Comparison of ENCODE assay signal across 10 cellular contexts in the genomic region with DNA sequence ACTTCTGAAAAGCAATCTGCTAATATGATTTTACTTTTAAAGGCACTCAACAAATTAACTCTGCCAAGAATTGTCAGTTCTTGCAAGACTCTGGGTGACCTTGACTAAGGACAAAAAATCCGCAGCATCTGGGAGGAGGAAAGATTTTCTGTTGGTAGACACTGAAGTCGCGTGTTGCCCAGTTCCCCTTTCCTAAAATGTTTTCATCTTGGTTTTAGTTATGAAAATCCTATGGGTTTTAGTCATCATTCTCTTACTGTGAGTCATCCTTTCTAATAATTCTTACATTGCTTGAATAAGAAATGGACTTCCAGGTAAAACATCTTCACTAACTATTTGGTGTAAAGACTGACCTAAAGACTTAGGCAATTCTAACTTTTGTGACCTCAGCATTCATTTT. TPM values are rescaled to one million over a fixed set of nuclear protein-coding genes. Genes with fewer than 3 reads are reported as not detected.
DNase-seq lines count a peak whose midpoint lies in the region; ATAC-seq, FAIRE-seq and TF ChIP-seq lines count a peak whose summit lies in the region.
"Had no signal": no experiment of that assay in that cellular context is flagged by ENCODE, and none has a peak within 500 bp of the region (broad histone marks: within the 10 kb centered on the region; RNA-seq: fewer than 3 reads in every experiment).

No MANE protein-coding gene starts in this region.

- no peak for TF ChIP-seq POLR2A in GM12891 (IDR thresholded peaks at IDR 0.05; ENCODE audit: low read depth, low read length)

- DNase-seq in GM12891 (ENCODE audit: insufficient read length, low spot score) (peak; percentile 25), RPMI7951 (ENCODE audit: low read depth) (peak; percentile 24), hepatic stellate cell (ENCODE audit: low spot score) (peak; percentile 58), NCI-H1436 treated with DMSO at 0.1 percent for 48 hours (lab: John Stamatoyannopoulos, UW) (no peak), DMS 273 treated with DMSO at 0.1 percent for 48 hours (lab: John Stamatoyannopoulos, UW) (no peak)
- DNase-seq: activated CD4-positive, alpha-beta T cell treated with anti-CD3 and anti-CD28 coated beads, Interleukin-2, amount 10 ng/mL, durations not matched to agents 7 days and 5 days; NCI-H510A had no signal

- FAIRE-seq in GM12891 (lab: Jason Lieb, UNC): no peak

- ATAC-seq in HG02885 (IDR thresholded peaks at IDR 0.05; ENCODE audit: poor library complexity, unreplicated experiment) (peak; percentile 61), GM21423 (IDR thresholded peaks at IDR 0.05; ENCODE audit: unreplicated experiment) (no peak)
- no peak for ATAC-seq in activated CD4-positive, CD25-positive, alpha-beta regulatory T cell treated with anti-CD3 and anti-CD28 coated beads, Interleukin-2, amount 50 U/mL, for 24 hours

TF ChIP-seq in GM12891, 5 proteins besides CTCF, POLR2A, EP300 and RAD21:
- peak; percentile 97 for TF ChIP-seq SPI1 (IDR thresholded peaks at IDR 0.05; ENCODE audit: low read depth, low read length)
- TF ChIP-seq TAF1 (IDR thresholded peaks at IDR 0.05; ENCODE audit: low read depth, low read length): no peak
TF ChIP-seq in GM12891: peak in this region for 1.

RNA-seq across cellular contexts. Expression of a gene that starts 9.1 kb away (rescaled TPM):
- not detected for polyA plus RNA-seq in GM12891 (2012; ENCODE audit: low read depth, missing spikeins)
- not detected in 2 replicates for total RNA-seq in RPMI7951 (2014; rRNA removed; shearing (Covaris generic))
- total RNA-seq: activated CD4-positive, alpha-beta T cell treated with anti-CD3 and anti-CD28 coated beads, Interleukin-2, amount 10 ng/mL, durations not matched to agents 7 days and 5 days had no signal

RNA-seq across cellular contexts. Expression of a gene that starts 50.2 kb away (rescaled TPM):
- polyA plus RNA-seq in GM12891 (2012; ENCODE audit: low read depth, missing spikeins): 0.21 TPM
- 2.7 and 2.9 TPM in 2 replicates for total RNA-seq in RPMI7951 (2014; rRNA removed; shearing (Covaris generic))

Comparison
In these comparisons a context has a peak if more than half of its experiments do, and no peak if none do; other contexts are left out.
1. DNase-seq: peak in GM12891 (single experiment), RPMI7951 (single experiment) and hepatic stellate cell (single experiment); none in NCI-H1436 treated with DMSO at 0.1 percent for 48 hours (single experiment) and DMS 273 treated with DMSO at 0.1 percent for 48 hours (single experiment).